In genomic region chr6:39190545-39191235, GRCh38 we compare ENCODE assay signal across 1 cellular context.
TF ChIP-seq lines count a peak whose summit lies in the region.

No MANE protein-coding gene starts in this region.

TF ChIP-seq in GM23338, 12 proteins besides CTCF, POLR2A, EP300 and RAD21:
- TF ChIP-seq NANOG (IDR thresholded peaks at IDR 0.05; ENCODE audit: borderline replicate concordance): no peak
- no peak for TF ChIP-seq POLR2AphosphoS5 (IDR thresholded peaks at IDR 0.05; ENCODE audit: low read depth)
- TF ChIP-seq ZNF462 (CRISPR knock-in tag; IDR thresholded peaks at IDR 0.05): no peak
- TF ChIP-seq ETS1 (IDR thresholded peaks at IDR 0.05): no peak
- TF ChIP-seq JUNB (IDR thresholded peaks at IDR 0.05; ENCODE audit: unreplicated experiment): no peak
- TF ChIP-seq ZNF331 (CRISPR knock-in tag; IDR thresholded peaks at IDR 0.05; ENCODE audit: low read depth): no peak
TF ChIP-seq in GM23338: peak in this region for 0.
